Comparison of ENCODE assay signal across 19 cellular contexts in the genomic region with DNA sequence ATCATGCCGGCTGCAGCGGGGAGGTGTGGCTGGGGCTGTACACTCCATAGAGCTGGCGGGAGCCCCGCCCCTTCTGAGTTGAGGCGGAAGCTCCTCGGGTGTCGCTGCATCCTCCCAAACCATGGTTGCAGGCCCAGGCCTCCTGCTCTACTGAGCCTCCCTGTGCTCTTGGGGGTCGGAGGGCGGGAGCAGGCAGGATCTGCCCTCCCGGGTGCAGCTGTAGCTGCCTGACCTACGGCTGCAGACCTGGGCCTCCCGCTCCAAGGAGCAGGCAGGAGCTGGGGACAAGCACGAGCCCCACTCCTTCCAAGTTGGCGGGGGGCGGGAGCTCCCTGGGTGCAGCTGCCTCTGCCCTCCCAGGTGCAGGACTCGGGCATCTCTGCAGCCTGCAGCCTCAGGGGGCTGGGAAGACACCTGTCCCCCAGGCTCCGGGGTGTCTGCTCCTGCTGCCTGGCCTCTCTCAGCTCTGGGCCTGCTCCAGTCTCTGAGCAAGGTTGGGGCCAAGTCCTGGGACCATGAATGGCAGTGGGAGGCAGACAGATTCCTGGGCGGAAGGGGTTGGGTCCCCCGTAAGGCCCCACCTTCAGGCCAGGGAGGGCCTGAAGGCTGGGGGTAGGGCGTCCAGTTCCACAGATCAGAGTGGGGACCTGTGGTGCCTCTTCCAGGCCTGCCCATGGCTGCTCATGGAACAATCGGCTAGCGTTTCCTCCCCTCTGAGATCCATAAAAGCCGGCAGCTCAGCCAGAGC. TPM values are rescaled to one million over a fixed set of nuclear protein-coding genes. Genes with fewer than 3 reads are reported as not detected.
DNase-seq lines count a peak whose midpoint lies in the region; ATAC-seq, FAIRE-seq and TF ChIP-seq lines count a peak whose summit lies in the region.
"Had no signal": no experiment of that assay in that cellular context is flagged by ENCODE, and none has a peak within 500 bp of the region (broad histone marks: within the 10 kb centered on the region; RNA-seq: fewer than 3 reads in every experiment).

No MANE protein-coding gene starts in this region.

- H3K9ac ChIP-seq in HUES64 (ENCODE audit: low read depth, low read length) (no peak overlapping the region), K562 (ENCODE audit: insufficient read depth in 1 of 2, low read depth in 2 of 2, low read length in 2 of 2) (no peak overlapping the region), neural progenitor cell (no peak overlapping the region)

- H2AFZ ChIP-seq in K562 (ENCODE audit: low read depth, low read length) (peak overlapping the region; percentile 71), neural progenitor cell (replicated peaks) (peak overlapping the region; percentile 77)
- H2AFZ ChIP-seq: PC-9 had no signal

- H3K4me1 ChIP-seq in BE2C (peaks cover 9% of the 10 kb centered on the region), HUES64 (ENCODE audit: insufficient read depth, low read length) (peaks cover 16% of the 10 kb centered on the region), K562 (replicated peaks in 1 of 2; ENCODE audit: control insufficient read depth in 2 of 2, insufficient read depth in 2 of 2, low read length in 2 of 2) (peaks cover 0 to 9% of the 10 kb centered on the region in 2 experiments; a peak in 2 of 5 replicates), neural progenitor cell (peaks cover 32% of the 10 kb centered on the region), transverse colon (peaks cover 0 to 4% (median 2%) of the 10 kb centered on the region in 4 donors)
- H3K4me1 ChIP-seq: A549 had no signal

- H3K27ac Mint-ChIP-seq in neural progenitor cell, result peak overlapping the region; percentile 76
- H3K27ac Mint-ChIP-seq: CD14-positive monocyte had no signal

- H3K4me3 Mint-ChIP-seq in neural progenitor cell, result no peak overlapping the region
- H3K4me3 Mint-ChIP-seq: CD14-positive monocyte had no signal

- TF ChIP-seq EP300 in K562 (IDR thresholded peaks at IDR 0.05; ENCODE audit: low read length), result no peak
- no peak for TF ChIP-seq EP300 in transverse colon (IDR thresholded peaks at IDR 0.05; ENCODE audit: low read depth)

- no peak for FAIRE-seq in K562 (lab: Jason Lieb, UNC)
- FAIRE-seq: A549 had no signal

- CTCF ChIA-PET in K562 (lab: Yijun Ruan, JAX; ENCODE audit: low intra/inter-chr PET ratio), result no interaction called here

- H3K4me1 Mint-ChIP-seq in neural progenitor cell, result peaks cover 41% of the 10 kb centered on the region

- intact Hi-C loops in K562 (cut with micrococcal nuclease), result no loop called here
- intact Hi-C loops in transverse colon (cut with DNase I; ENCODE audit: low total_unique reads), result loop anchor here (10.0 kb wide), 1 partner anchor 349 kb away; no protein-coding TSS in a partner anchor

- peaks cover 4% of the 10 kb centered on the region for H3K27me3 Mint-ChIP-seq in neural progenitor cell (ENCODE audit: insufficient read depth, low read depth)

- POLR2A ChIA-PET in K562 (lab: Yijun Ruan, JAX), result interaction anchor here (0.6 to 1.6 kb wide), 4 partner anchors 9 to 603 kb away, joined by 3 to 8 read pairs (median 4); no protein-coding TSS in a partner anchor

- H3K9me3 ChIP-seq in BE2C (no peaks in the 10 kb centered on the region), HUES64 (ENCODE audit: insufficient read depth, low read depth, low read length) (no peaks in the 10 kb centered on the region), K562 (replicated peaks; ENCODE audit: control insufficient read depth, insufficient read depth, low read depth, low read length) (no peaks in the 10 kb centered on the region), neural progenitor cell (ENCODE audit: low read depth) (no peaks in the 10 kb centered on the region), transverse colon (no peaks in the 10 kb centered on the region)
- H3K9me3 ChIP-seq: A549 had no signal

- H3K9me1 ChIP-seq in K562 (ENCODE audit: control insufficient read depth, insufficient read depth, low read length), result no peaks in the 10 kb centered on the region

- no peaks in the 10 kb centered on the region for H3K36me3 Mint-ChIP-seq in neural progenitor cell
- H3K36me3 Mint-ChIP-seq: CD14-positive monocyte had no signal

- DNase-seq in BE2C (peak; percentile 9), K562 (ENCODE audit: extremely low read depth in 1 of 4, low spot score in 3 of 4) (peak; percentile 26 to 55 (median 40)), neural progenitor cell (ENCODE audit: low spot score) (peak; percentile 47), transverse colon (no peak), GDM1 (lab: John Stamatoyannopoulos, UW) (no peak)
- DNase-seq: COR-L47, DMS153, EL, Kasumi-1, NCI-H1417, NCI-H1930, NCI-H510A treated with DMSO at 0.1 percent for 48 hours, PC-9 had no signal

- H3K36me3 ChIP-seq in BE2C (no peaks in the 10 kb centered on the region), HUES64 (ENCODE audit: insufficient read depth, low read length) (no peaks in the 10 kb centered on the region), K562 (ENCODE audit: control insufficient read depth, insufficient read depth, low read length) (no peaks in the 10 kb centered on the region), neural progenitor cell (no peaks in the 10 kb centered on the region), transverse colon (no peaks in the 10 kb centered on the region)

- H3K9me3 Mint-ChIP-seq in neural progenitor cell, result peaks cover 4% of the 10 kb centered on the region
- H3K9me3 Mint-ChIP-seq: CD14-positive monocyte had no signal

- peaks cover 54% of the 10 kb centered on the region for H3F3A ChIP-seq in neural progenitor cell (ENCODE audit: low read depth)

- H3K4me2 ChIP-seq in K562 (ENCODE audit: insufficient read depth, low read length), result no peak overlapping the region
- H3K4me2 ChIP-seq in neural progenitor cell, result no peak overlapping the region
- H3K4me2 ChIP-seq: A549, PC-9 had no signal

- H3K27me3 ChIP-seq in BE2C, result no peaks in the 10 kb centered on the region
- no peaks in the 10 kb centered on the region for H3K27me3 ChIP-seq in HUES64 (ENCODE audit: insufficient read depth, low read length)
- H3K27me3 ChIP-seq in K562 (ENCODE audit: control insufficient read depth in 2 of 2, insufficient read depth in 2 of 2, low read length in 2 of 2), result peaks cover 0 to 16% of the 10 kb centered on the region in 2 experiments; a peak in 1 of 5 replicates
- no peaks in the 10 kb centered on the region for H3K27me3 ChIP-seq in neural progenitor cell
- peaks cover 4% of the 10 kb centered on the region for H3K27me3 ChIP-seq in transverse colon

- 83% methylated on average over 23 of the region's 23 CpGs for WGBS in HUES64
- WGBS in K562 (ENCODE audit: insufficient coverage, low coverage, missing lambda C conversion rate), result 36% methylated on average over 22 of the region's 23 CpGs
- WGBS in transverse colon (ENCODE audit: low coverage in 1 of 2), 2 donors, result 85% methylated on average over 23 of the region's 23 CpGs; no CpG with 5 or more reads in 1 of the 2 donors

- no peak overlapping the region for H3K4me3 ChIP-seq in BE2C (ENCODE audit: low read depth, low read length)
- no peak overlapping the region for H3K4me3 ChIP-seq in HUES64 (ENCODE audit: low read length)
- no peak overlapping the region for H3K4me3 ChIP-seq in K562
- H3K4me3 ChIP-seq in neural progenitor cell, result no peak overlapping the region
- no peak overlapping the region for H3K4me3 ChIP-seq in transverse colon
- H3K4me3 ChIP-seq: A549, PC-9 had no signal

- H3K27ac ChIP-seq in HUES64 (ENCODE audit: low read depth, low read length) (peak overlapping the region; percentile 27; the same call in 1 of the 2 replicates), K562 (ENCODE audit: extremely low read depth, low read depth, low read length) (no peak overlapping the region), neural progenitor cell (peak overlapping the region; percentile 67), transverse colon (no peak overlapping the region)
- H3K27ac ChIP-seq: A549, PC-9 had no signal

- ATAC-seq in K562 (peak; percentile 98), GM21423 (IDR thresholded peaks at IDR 0.05; ENCODE audit: unreplicated experiment) (no peak), HG02763 (IDR thresholded peaks at IDR 0.05; ENCODE audit: unreplicated experiment) (no peak)
- ATAC-seq: A549, Right ventricle myocardium inferior had no signal

- BruUV-seq in K562 (replicated peaks; lab: Mats Ljungman, UMichigan), result no TSS peak

- TF ChIP-seq RAD21 in K562 (CRISPR knock-in tag; conservative IDR thresholded peaks at IDR 0.05 in 1 of 2, IDR thresholded peaks at IDR 0.05 in 1 of 2), result no peak

- TF ChIP-seq POLR2A in K562 (conservative IDR thresholded peaks at IDR 0.05), result no peak
- TF ChIP-seq POLR2A in transverse colon (IDR thresholded peaks at IDR 0.05), result no peak

- no peaks in the 10 kb centered on the region for H3K79me2 ChIP-seq in K562 (ENCODE audit: control insufficient read depth, insufficient read depth, low read length)
- H3K79me2 ChIP-seq in neural progenitor cell (ENCODE audit: low read depth), result no peaks in the 10 kb centered on the region

- TF ChIP-seq CTCF in BE2C (IDR thresholded peaks at IDR 0.05; ENCODE audit: low read depth, low read length) (no peak), K562 (IDR thresholded peaks at IDR 0.05 in 2 of 3, conservative IDR thresholded peaks at IDR 0.05 in 1 of 3; ENCODE audit: insufficient read depth in 2 of 3, low read depth in 1 of 3, low read length in 3 of 3) (no peak), neural progenitor cell (IDR thresholded peaks at IDR 0.05) (no peak), transverse colon (IDR thresholded peaks at IDR 0.05) (no peak)

- in situ Hi-C loops in K562 (cut with MboI) (loop anchor here (10.0 kb wide), 1 partner anchor 349 kb away; no protein-coding TSS in a partner anchor), transverse colon (cut with MboI; ENCODE audit: low pct_ligation_motif_present in 1 of 4, low pct_unique_long_range_greater_than_20kb in 1 of 4, low sequenced_read_pairs in 3 of 4) (loop anchor here in 1 of 4 donors (10.0 kb wide), 1 partner anchor 349 kb away; no protein-coding TSS in a partner anchor)

- H4K20me1 ChIP-seq in K562 (replicated peaks; ENCODE audit: control insufficient read depth, insufficient read depth, low read length), result no peaks in the 10 kb centered on the region
- no peaks in the 10 kb centered on the region for H4K20me1 ChIP-seq in neural progenitor cell (ENCODE audit: low read depth)

RNA-seq across cellular contexts. Expression of gene SC5D, which starts 46.4 kb away (rescaled TPM):
- polyA plus RNA-seq in BE2C (2012; ENCODE audit: insufficient read depth, insufficient read length, low read depth), result 40.3 TPM
- 127 TPM for polyA plus RNA-seq in HUES64 (2013, experiment 1 of 2)
- 133 TPM for polyA plus RNA-seq in HUES64 (2013, experiment 2 of 2)
- total RNA-seq in K562 (2011; cell fraction: chromatin; rRNA removed; ENCODE audit: low replicate concordance), result 49.8 and 77.7 TPM in 2 replicates
- 44.7 and 62.4 TPM in 2 replicates for total RNA-seq in K562 (2011; cell fraction: nucleolus; rRNA removed)
- 83.0 and 88.7 TPM in 2 replicates for total RNA-seq in K562 (2011; cell fraction: nucleoplasm; rRNA removed)
- 7.6 and 9.9 TPM in 2 replicates for total RNA-seq in K562 (2014; rRNA removed)
- total RNA-seq in K562 (2014; rRNA removed; fragmentation: Illumina TruSeq; extraction: Trizol), result 18.0 and 20.3 TPM in 2 replicates
- 14.7 and 16.1 TPM in 2 replicates for total RNA-seq in K562 (2015; rRNA removed; fragmentation: Illumina TruSeq; extraction: Trizol)
- total RNA-seq in K562 (2021), result 12.0 and 13.8 TPM in 2 replicates
- polyA plus RNA-seq in K562 (2011; rRNA removed), result 49.2 and 84.0 TPM in 2 replicates
- polyA plus RNA-seq in K562 (2011; cell fraction: cytosol; rRNA removed), result 15.9 and 24.3 TPM in 2 replicates
- polyA plus RNA-seq in K562 (2011; cell fraction: nucleus; rRNA removed), result 22.4 and 29.3 TPM in 2 replicates
- 17.8 and 51.5 TPM in 2 replicates for polyA plus RNA-seq in K562 (2012)
- 19.5 and 23.9 TPM in 2 replicates for polyA plus RNA-seq in K562 (2014; fragmentation: Illumina TruSeq; extraction: Trizol)
- polyA plus RNA-seq in K562 (2014; fragmentation: Nextera tagmentation; extraction: Ambion mirVana), result 10 to 100 TPM; 17.4 to 20.3 TPM
- polyA plus RNA-seq in K562 (2014; rRNA removed), result 15.2 and 19.8 TPM in 2 replicates
- 41.8 and 79.6 TPM in 2 replicates for polyA minus RNA-seq in K562 (2011; rRNA and poly(A)+ RNA removed)
- polyA minus RNA-seq in K562 (2011; cell fraction: cytosol; rRNA and poly(A)+ RNA removed), result 13.2 and 23.8 TPM in 2 replicates
- polyA minus RNA-seq in K562 (2011; cell fraction: nucleus; rRNA and poly(A)+ RNA removed), result 11.6 and 16.3 TPM in 2 replicates
- 43.3 and 80.7 TPM in 2 replicates for total RNA-seq in neural progenitor cell (ENCODE audit: low replicate concordance)
- 10 to 100 TPM; 12.9 to 31.5 (median 20.3) TPM for total RNA-seq in transverse colon

Comparison
In these comparisons a context has a peak if more than half of its experiments do, and no peak if none do; other contexts are left out.
1. DNase-seq: peak in BE2C (single experiment), K562 (4 of 4) and neural progenitor cell (single experiment); none in transverse colon (single experiment) and GDM1 (single experiment).
2. H3K27ac ChIP-seq: peak in HUES64 (single experiment) and neural progenitor cell (single experiment); none in K562 (single experiment) and transverse colon (0 of 4).